In the genomic region with DNA sequence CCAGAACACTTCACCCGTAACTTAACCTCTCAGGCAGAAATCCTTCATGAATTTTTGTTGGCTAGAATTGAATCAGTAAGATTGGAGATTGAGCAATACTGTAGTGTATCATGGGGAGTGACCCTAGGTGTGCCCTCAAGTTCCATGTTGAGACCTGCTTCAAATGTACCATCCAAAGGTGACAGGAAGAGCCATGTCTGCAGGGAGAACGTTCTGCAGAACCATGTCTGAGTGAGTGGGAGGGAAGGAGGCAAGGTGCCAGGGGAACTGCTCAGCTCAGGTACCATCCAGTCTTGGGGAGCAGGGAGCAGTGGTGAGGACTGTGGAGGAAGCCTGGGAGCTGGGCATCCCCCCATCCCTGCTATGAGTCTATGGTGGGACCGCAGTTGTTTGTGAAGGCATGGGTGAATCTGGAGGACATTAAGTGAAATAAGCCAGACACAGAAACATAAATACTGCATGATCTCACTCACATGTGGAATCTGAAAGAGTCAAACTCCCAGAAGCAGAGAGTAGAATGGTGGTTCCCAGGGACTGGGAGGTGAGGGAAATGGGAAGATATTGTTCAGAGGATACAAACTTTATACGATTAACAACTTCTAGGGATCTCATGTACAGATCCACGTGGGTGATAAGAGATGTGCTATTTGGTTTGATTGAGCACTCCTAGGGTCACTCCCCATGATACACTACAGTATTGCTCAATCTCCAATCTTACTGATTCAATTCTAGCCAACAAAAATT, we compare ENCODE assay signal across 1 cellular context.
TF ChIP-seq lines count a peak whose summit lies in the region.

No MANE protein-coding gene starts in this region.

TF ChIP-seq in IMR-90, 13 proteins besides CTCF, POLR2A, EP300 and RAD21 (continued from another document):
- TF ChIP-seq ELK1 (IDR thresholded peaks at IDR 0.05; ENCODE audit: borderline replicate concordance, low read depth, low read length) = no peak
TF ChIP-seq in IMR-90: peak in this region for 2.
